ENCODE assay signal across 1 cellular context in genomic region chr1:200891774-200892157, GRCh38.
TF ChIP-seq lines count a peak whose summit lies in the region.

No MANE protein-coding gene starts in this region.

TF ChIP-seq in HepG2, 621 proteins besides CTCF, POLR2A, EP300 and RAD21 (continued from another document):
- TF ChIP-seq MLXIP (CRISPR knock-in tag; IDR thresholded peaks at IDR 0.05; ENCODE audit: borderline replicate concordance) (peak; percentile 24; the same call in 1 of the 2 replicates), ZBTB44 (CRISPR knock-in tag; IDR thresholded peaks at IDR 0.05) (no peak), MAX (IDR thresholded peaks at IDR 0.05) (peak; percentile 54), GATAD2A (CRISPR knock-in tag; IDR thresholded peaks at IDR 0.05) (peak; percentile 66; the same call in 1 of the 2 replicates), ETV5 (CRISPR knock-in tag; IDR thresholded peaks at IDR 0.05; ENCODE audit: borderline replicate concordance) (peak; percentile 63), PCBP1 (IDR thresholded peaks at IDR 0.05; ENCODE audit: borderline replicate concordance, low read depth, low read length) (0 out of 2 replicates have a peak, but pooled peaks have one; percentile 6), POGZ (CRISPR knock-in tag; IDR thresholded peaks at IDR 0.05) (peak; percentile 35; the same call in 1 of the 2 replicates), ZNF672 (CRISPR knock-in tag; IDR thresholded peaks at IDR 0.05) (no peak), POLR2G (IDR thresholded peaks at IDR 0.05; ENCODE audit: low read depth, low read length) (peak; percentile 82), MTA3 (CRISPR knock-in tag; IDR thresholded peaks at IDR 0.05) (no peak), RBM22 (optimal IDR thresholded peaks at IDR 0.05; ENCODE audit: low read length) (no peak), NR2C2 (CRISPR knock-in tag; IDR thresholded peaks at IDR 0.05; ENCODE audit: borderline replicate concordance) (0 out of 2 replicates have a peak, but pooled peaks have one; percentile 55), ZBTB21 (CRISPR knock-in tag; IDR thresholded peaks at IDR 0.05) (no peak), ZNF567 (CRISPR knock-in tag; IDR thresholded peaks at IDR 0.05; ENCODE audit: borderline replicate concordance) (no peak), ZNF619 (CRISPR knock-in tag; IDR thresholded peaks at IDR 0.05) (no peak), CSRNP2 (CRISPR knock-in tag; conservative IDR thresholded peaks at IDR 0.05; ENCODE audit: low read depth) (no peak), PRPF4 (IDR thresholded peaks at IDR 0.05; ENCODE audit: low read depth, low read length, poor library complexity, severe bottlenecking) (peak; percentile 61), ZNF710 (CRISPR knock-in tag; IDR thresholded peaks at IDR 0.05; ENCODE audit: borderline replicate concordance) (peak; percentile 59; the same call in 1 of the 2 replicates), HDAC2 (CRISPR knock-in tag; IDR thresholded peaks at IDR 0.05) (peak; percentile 24; the same call in 1 of the 2 replicates), ZXDC (CRISPR knock-in tag; IDR thresholded peaks at IDR 0.05) (peak; percentile 76; the same call in 1 of the 2 replicates), ZBTB10 (CRISPR knock-in tag; IDR thresholded peaks at IDR 0.05; ENCODE audit: borderline replicate concordance) (0 out of 2 replicates have a peak, but pooled peaks have one; percentile 41), NR0B2 (CRISPR knock-in tag; IDR thresholded peaks at IDR 0.05) (0 out of 2 replicates have a peak, but pooled peaks have one; percentile 46), HNF1A (IDR thresholded peaks at IDR 0.05; ENCODE audit: low read depth) (peak; percentile 21; the same call in 1 of the 2 replicates), HNF1A (CRISPR knock-in tag; IDR thresholded peaks at IDR 0.05; ENCODE audit: borderline replicate concordance) (peak; percentile 79), BORCS8-MEF2B (CRISPR knock-in tag; IDR thresholded peaks at IDR 0.05) (no peak)
